8 cellular contexts compared by ENCODE assay signal in the genomic region with DNA sequence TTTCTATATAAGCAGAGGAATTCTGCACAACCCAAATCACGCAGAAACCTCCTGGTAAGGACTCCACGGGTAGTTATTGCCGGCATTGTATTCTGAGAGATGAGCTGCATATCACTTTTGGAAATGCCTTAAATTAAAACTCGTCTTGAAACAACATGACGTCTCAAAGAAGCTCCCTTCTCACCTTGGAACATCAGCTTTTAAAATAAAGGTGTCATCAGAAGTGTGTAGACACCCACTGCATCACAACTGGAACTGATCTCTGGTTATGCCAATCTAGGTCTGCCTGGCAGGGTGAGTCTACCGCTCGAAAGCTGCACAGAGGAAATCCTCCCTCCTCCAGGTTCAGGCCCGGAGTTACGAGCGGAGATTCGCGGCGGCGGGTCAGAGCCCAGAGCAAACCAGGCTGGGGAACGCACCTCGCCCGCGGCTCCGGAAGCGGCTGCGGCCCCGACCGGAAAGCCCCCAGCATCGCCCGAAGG.
DNase-seq lines count a peak whose midpoint lies in the region; ATAC-seq and TF ChIP-seq lines count a peak whose summit lies in the region.

No MANE protein-coding gene starts in this region.

- H3K27ac ChIP-seq in MM.1S (ENCODE audit: low read length): peak overlapping the region; percentile 87
- peak overlapping the region; percentile 96 for H3K27ac ChIP-seq in duodenal mucosa (ENCODE audit: low read depth, low read length)
- peak overlapping the region; percentile 94 for H3K27ac ChIP-seq in muscle layer of duodenum (ENCODE audit: low read length)

- TF ChIP-seq CTCF in AG04449 (IDR thresholded peaks at IDR 0.05; ENCODE audit: insufficient read depth, low read length, missing control alignments): no peak
- no peak for TF ChIP-seq CTCF in MM.1S (IDR thresholded peaks at IDR 0.05; ENCODE audit: low read length)

- DNase-seq in AG04449 (ENCODE audit: low read depth, low spot score) (no peak), MM.1S (no peak), SHP77 (lab: John Stamatoyannopoulos, UW) (no peak), amniotic stem cell (lab: John Stamatoyannopoulos, UW) (no peak)

- peak overlapping the region; percentile 93 for H2AFZ ChIP-seq in MM.1S (ENCODE audit: low read length)

- H3K4me3 ChIP-seq in AG04449 (ENCODE audit: low read depth, low read length) (peak overlapping the region; percentile 83), MM.1S (ENCODE audit: low read length) (peak overlapping the region; percentile 74), duodenal mucosa (ENCODE audit: low read depth in 1 of 2, low read length in 2 of 2) (peak overlapping the region; percentile 89 to 93), muscle layer of duodenum (ENCODE audit: low read depth in 1 of 2, low read length in 2 of 2) (peak overlapping the region; percentile 87 to 91)

- H3K9me3 ChIP-seq in MM.1S (replicated peaks; ENCODE audit: insufficient read depth, low read length): no peaks in the 10 kb centered on the region
- no peaks in the 10 kb centered on the region for H3K9me3 ChIP-seq in duodenal mucosa (ENCODE audit: control insufficient read depth in 1 of 2, low read length in 2 of 2)
- H3K9me3 ChIP-seq in muscle layer of duodenum (ENCODE audit: control insufficient read depth in 1 of 2, low read length in 2 of 2): no peaks in the 10 kb centered on the region

- H3K36me3 ChIP-seq in MM.1S (replicated peaks; ENCODE audit: insufficient read depth, low read length) (no peaks in the 10 kb centered on the region), duodenal mucosa (ENCODE audit: control insufficient read depth in 1 of 2, insufficient read depth in 2 of 2, low read length in 2 of 2) (no peaks in the 10 kb centered on the region), muscle layer of duodenum (ENCODE audit: control insufficient read depth in 1 of 2, insufficient read depth in 2 of 2, low read length in 2 of 2) (peaks cover 0 to 3% of the 10 kb centered on the region in 2 donors)

- H4K20me1 ChIP-seq in MM.1S (ENCODE audit: insufficient read depth, low read length): no peaks in the 10 kb centered on the region

- H3F3A ChIP-seq in MM.1S (ENCODE audit: insufficient read depth, low read length): peaks cover 11% of the 10 kb centered on the region

- POLR2A ChIA-PET in AG04449 (lab: Yijun Ruan, JAX): interaction anchor here (1.0 kb wide), 1 partner anchor 204 kb away, joined by 3 read pairs; no protein-coding TSS in a partner anchor

- H3K27me3 ChIP-seq in MM.1S (replicated peaks; ENCODE audit: insufficient read depth, low read length): no peaks in the 10 kb centered on the region
- no peaks in the 10 kb centered on the region for H3K27me3 ChIP-seq in duodenal mucosa (ENCODE audit: control insufficient read depth in 1 of 2, insufficient read depth in 2 of 2, low read length in 2 of 2)
- H3K27me3 ChIP-seq in muscle layer of duodenum (ENCODE audit: low read depth, low read length): no peaks in the 10 kb centered on the region

- H3K9ac ChIP-seq in MM.1S (ENCODE audit: low read length) (peak overlapping the region; percentile 85), duodenal mucosa (ENCODE audit: low read depth in 1 of 2, low read length in 2 of 2) (peak overlapping the region; percentile 78 to 89)

- H3K4me2 ChIP-seq in MM.1S (ENCODE audit: low read depth, low read length): peak overlapping the region; percentile 86

- peaks cover 32% of the 10 kb centered on the region for H3K79me2 ChIP-seq in MM.1S (ENCODE audit: low read length)

- H3K4me1 ChIP-seq in MM.1S (ENCODE audit: low read length) (peaks cover 14% of the 10 kb centered on the region), duodenal mucosa (ENCODE audit: control insufficient read depth in 1 of 2, insufficient read depth in 2 of 2, low read length in 2 of 2) (peaks cover 33 to 37% of the 10 kb centered on the region in 2 donors), muscle layer of duodenum (ENCODE audit: control insufficient read depth in 1 of 2, insufficient read depth in 2 of 2, low read length in 2 of 2) (peaks cover 4 to 44% of the 10 kb centered on the region in 2 donors)

- CTCF ChIA-PET in AG04449 (lab: Yijun Ruan, JAX): interaction anchor here (0.6 to 1.3 kb wide), 3 partner anchors 19 to 173 kb away, joined by 3 to 4 read pairs (median 3); no protein-coding TSS in a partner anchor

- no peaks in the 10 kb centered on the region; the same call in 1 of the 2 replicates for H3K9me2 ChIP-seq in MM.1S (replicated peaks; ENCODE audit: insufficient read depth, low read length)

- ATAC-seq in GM19328 (IDR thresholded peaks at IDR 0.05; ENCODE audit: unreplicated experiment): peak; percentile 3
- ATAC-seq in HG02642 (IDR thresholded peaks at IDR 0.05; ENCODE audit: poor library complexity, unreplicated experiment): no peak
